8 cellular contexts compared by ENCODE assay signal in genomic region chr17:35082073-35082657, GRCh38. TPM values are rescaled to one million over a fixed set of nuclear protein-coding genes. Genes with fewer than 3 reads are reported as not detected.
DNase-seq lines count a peak whose midpoint lies in the region; ATAC-seq, FAIRE-seq and TF ChIP-seq lines count a peak whose summit lies in the region.

No MANE protein-coding gene starts in this region.

- CTCF ChIA-PET in A549 (lab: Yijun Ruan, JAX) = interaction anchor here (1.1 to 2.7 kb wide), 6 partner anchors 9 to 83 kb away, joined by 3 to 15 read pairs (median 8); no protein-coding TSS in a partner anchor
- CTCF ChIA-PET in PC-9 (lab: Charles Lee) = no interaction called here

- POLR2A ChIA-PET in A549 (lab: Yijun Ruan, JAX) (interaction anchor here (0.6 to 1.4 kb wide), 2 partner anchors 16 to 19 kb away, joined by 4 to 5 read pairs; partner anchors contain the start of gene RFFL), PC-9 (lab: Charles Lee; ENCODE audit: unreplicated experiment) (no interaction called here)

- H3K4me1 ChIP-seq in A549 = peaks cover 100% of the 10 kb centered on the region
- H3K4me1 ChIP-seq in PC-9 (replicated peaks; ENCODE audit: insufficient read depth) = peaks cover 82% of the 10 kb centered on the region
- peaks cover 17% of the 10 kb centered on the region for H3K4me1 ChIP-seq in endocrine pancreas (ENCODE audit: control insufficient read depth, insufficient read depth, low read length)

- H3K9me3 ChIP-seq in A549 (no peaks in the 10 kb centered on the region), PC-9 (ENCODE audit: insufficient read depth, low read depth) (no peaks in the 10 kb centered on the region), endocrine pancreas (ENCODE audit: control insufficient read depth, low read length) (no peaks in the 10 kb centered on the region)

- H3K27me3 ChIP-seq in PC-9 (ENCODE audit: insufficient read depth, low read depth) = no peaks in the 10 kb centered on the region
- H3K27me3 ChIP-seq in endocrine pancreas (ENCODE audit: control insufficient read depth, insufficient read depth, low read length) = no peaks in the 10 kb centered on the region

- H3K36me3 ChIP-seq in PC-9 (ENCODE audit: low read depth) = no peaks in the 10 kb centered on the region
- no peaks in the 10 kb centered on the region for H3K36me3 ChIP-seq in endocrine pancreas (ENCODE audit: control insufficient read depth, insufficient read depth, low read length)

- FAIRE-seq in A549 (lab: Jason Lieb, UNC) = peak; percentile 72
- FAIRE-seq in GM19239 (lab: Jason Lieb, UNC) = peak; percentile 93

- H3K4me2 ChIP-seq in A549 = peak overlapping the region; percentile 90
- peak overlapping the region; percentile 65 for H3K4me2 ChIP-seq in PC-9

- H3K9ac ChIP-seq in endocrine pancreas (ENCODE audit: control insufficient read depth, insufficient read depth, low read length) = no peak overlapping the region

- peak overlapping the region; percentile 34 for H3K4me3 Mint-ChIP-seq in type B pancreatic cell

- H3K27ac ChIP-seq in A549 = peak overlapping the region; percentile 88 to 96
- peak overlapping the region; percentile 59 for H3K27ac ChIP-seq in PC-9

- ATAC-seq in A549 = no peak
- ATAC-seq in GM21619 (IDR thresholded peaks at IDR 0.05; ENCODE audit: unreplicated experiment) = no peak

- H3K4me3 ChIP-seq in A549 (no peak overlapping the region; the same call in 2 of the 3 replicates), PC-9 (no peak overlapping the region), endocrine pancreas (ENCODE audit: control insufficient read depth, insufficient read depth, low read length) (peak overlapping the region; percentile 19)

- H3F3A ChIP-seq in PC-9 (ENCODE audit: insufficient read depth, low read depth) = peaks cover 47% of the 10 kb centered on the region

- TF ChIP-seq EP300 in A549 (IDR thresholded peaks at IDR 0.05) = no peak

- no peaks in the 10 kb centered on the region for H4K20me1 ChIP-seq in PC-9 (ENCODE audit: insufficient read depth)

- DNase-seq in A549 (ENCODE audit: low read depth in 1 of 2, low spot score in 1 of 2) (no peak), GM19239 (ENCODE audit: insufficient read length, low spot score) (no peak), PC-9 (peak; percentile 20 to 82), type B pancreatic cell (ENCODE audit: extremely low spot score, unreplicated experiment) (no peak), GF-D8 (lab: John Stamatoyannopoulos, UW) (no peak)
- DNase-seq in stimulated activated CD4-positive, alpha-beta T cell treated with anti-CD3 and anti-CD28 coated beads, Interleukin-2, amount 100 ng/mL, for 24 hours = no peak

- intact Hi-C loops in PC-9 (cut with micrococcal nuclease; ENCODE audit: unreplicated experiment) = no loop called here

- TF ChIP-seq CTCF in A549 (IDR thresholded peaks at IDR 0.05) (no peak), PC-9 (conservative IDR thresholded peaks at IDR 0.05) (no peak), type B pancreatic cell (conservative IDR thresholded peaks at IDR 0.05) (no peak)

- peaks cover 7% of the 10 kb centered on the region for H3K4me1 Mint-ChIP-seq in type B pancreatic cell (ENCODE audit: unreplicated experiment)

- H3K27ac Mint-ChIP-seq in type B pancreatic cell = peak overlapping the region; percentile 72

- 9% methylated on average over 3 of the region's 3 CpGs for WGBS in A549 (ENCODE audit: missing lambda C conversion rate)

- no TSS peak for BruUV-seq in PC-9 (replicated peaks; lab: Mats Ljungman, UMichigan)

- H3K27me3 Mint-ChIP-seq in type B pancreatic cell = no peaks in the 10 kb centered on the region

- no peak overlapping the region for H2AFZ ChIP-seq in PC-9

- no peaks in the 10 kb centered on the region for H3K9me2 ChIP-seq in PC-9 (ENCODE audit: insufficient read depth)

- H3K9me3 Mint-ChIP-seq in type B pancreatic cell = no peaks in the 10 kb centered on the region

- no peak for TF ChIP-seq RAD21 in A549 (conservative IDR thresholded peaks at IDR 0.05 in 1 of 2, IDR thresholded peaks at IDR 0.05 in 1 of 2)

- no peak for TF ChIP-seq POLR2A in A549 (IDR thresholded peaks at IDR 0.05; ENCODE audit: low read length)

- H3K36me3 Mint-ChIP-seq in type B pancreatic cell = no peaks in the 10 kb centered on the region

- peaks cover 76% of the 10 kb centered on the region for H3K79me2 ChIP-seq in PC-9 (ENCODE audit: low read depth)

TF ChIP-seq in A549, 52 proteins besides CTCF, POLR2A, EP300 and RAD21 (continues in another document):
- TF ChIP-seq ZSCAN20 (CRISPR knock-in tag; IDR thresholded peaks at IDR 0.05) (no peak), EHF (CRISPR knock-in tag; IDR thresholded peaks at IDR 0.05) (no peak), RNF2 (IDR thresholded peaks at IDR 0.05; ENCODE audit: borderline replicate concordance, low read depth) (no peak), CBX2 (IDR thresholded peaks at IDR 0.05; ENCODE audit: borderline replicate concordance, low read depth) (no peak), HOXA7 (CRISPR knock-in tag; IDR thresholded peaks at IDR 0.05) (no peak), ESRRA (IDR thresholded peaks at IDR 0.05; ENCODE audit: borderline replicate concordance, low read length) (no peak), FOXS1 (CRISPR knock-in tag; IDR thresholded peaks at IDR 0.05) (no peak), HEYL (CRISPR knock-in tag; IDR thresholded peaks at IDR 0.05) (no peak), KDM1A (IDR thresholded peaks at IDR 0.05; ENCODE audit: low read depth) (no peak), RCOR1 (IDR thresholded peaks at IDR 0.05; ENCODE audit: low read depth, low read length) (no peak), JUN (IDR thresholded peaks at IDR 0.05) (0 out of 5 replicates have a peak, but pooled peaks of 1 of the 2 experiments have one; percentile 24), HES2 (IDR thresholded peaks at IDR 0.05) (no peak), SREBF2 (IDR thresholded peaks at IDR 0.05) (no peak), PHF8 (IDR thresholded peaks at IDR 0.05; ENCODE audit: borderline replicate concordance, low read depth) (no peak), TFCP2L1 (CRISPR knock-in tag; IDR thresholded peaks at IDR 0.05) (no peak), E2F6 (IDR thresholded peaks at IDR 0.05; ENCODE audit: borderline replicate concordance, low read depth) (no peak), CEBPB (IDR thresholded peaks at IDR 0.05) (no peak), FOSL2 (IDR thresholded peaks at IDR 0.05) (0 out of 2 replicates have a peak, but pooled peaks have one; percentile 52), FOSL2 (CRISPR knock-in tag; IDR thresholded peaks at IDR 0.05) (peak; percentile 73), RARB (CRISPR knock-in tag; IDR thresholded peaks at IDR 0.05) (no peak), BHLHE40 (IDR thresholded peaks at IDR 0.05; ENCODE audit: low read depth, low read length) (no peak)

RNA-seq across cellular contexts. Expression of gene RFFL, which starts 18.7 kb away (rescaled TPM):
- polyA plus RNA-seq in A549 (2011; rRNA removed) (35.5 and 49.4 TPM in 2 replicates), A549 (2017; fragmentation: RNase III; extraction: RNeasy Plus Mini Kit Qiagen cat#74134 plus additional on column Dnase treatment) (22.7 to 27.0 TPM (median 23.2 TPM) in 3 replicates)
- 21.0 and 26.9 TPM in 2 replicates for polyA plus RNA-seq in A549 (2012; cell fraction: cytosol; rRNA removed)
- polyA plus RNA-seq in A549 (2012; cell fraction: nucleus; rRNA removed) = 23.1 and 27.0 TPM in 2 replicates
- 130 and 160 TPM in 2 replicates for polyA minus RNA-seq in A549 (2011; rRNA and poly(A)+ RNA removed)
- total RNA-seq in PC-9 (2021) (36.7 and 38.1 TPM in 2 replicates), type B pancreatic cell (ENCODE audit: low replicate concordance) (19.9 and 38.7 TPM in 2 replicates)

RNA-seq across cellular contexts. Expression of gene RAD51D, which starts 37.5 kb away (rescaled TPM):
- polyA plus RNA-seq in A549 (2011; rRNA removed) (18.4 and 21.0 TPM in 2 replicates), A549 (2017; fragmentation: RNase III; extraction: RNeasy Plus Mini Kit Qiagen cat#74134 plus additional on column Dnase treatment) (17.7 to 23.8 TPM (median 20.1 TPM) in 3 replicates)
- polyA plus RNA-seq in A549 (2012; cell fraction: cytosol; rRNA removed) = 16.9 and 20.4 TPM in 2 replicates
- 19.9 and 28.5 TPM in 2 replicates for polyA plus RNA-seq in A549 (2012; cell fraction: nucleus; rRNA removed)
- polyA minus RNA-seq in A549 (2011; rRNA and poly(A)+ RNA removed) = 22.1 and 24.9 TPM in 2 replicates
- total RNA-seq in PC-9 (2021) (7.8 and 9.7 TPM in 2 replicates), type B pancreatic cell (ENCODE audit: low replicate concordance) (8.3 and 12.4 TPM in 2 replicates)

RNA-seq across cellular contexts. Expression of gene FNDC8, which starts 39.2 kb away (rescaled TPM):
- polyA plus RNA-seq in A549 (2011; rRNA removed) = not detected in 2 replicates
- 0.03 TPM in 2 replicates for polyA plus RNA-seq in A549 (2012; cell fraction: cytosol; rRNA removed)
- 0.21 TPM in 1 of 2 replicates, not detected in the other for polyA plus RNA-seq in A549 (2012; cell fraction: nucleus; rRNA removed)
- not detected in 3 replicates for polyA plus RNA-seq in A549 (2017; fragmentation: RNase III; extraction: RNeasy Plus Mini Kit Qiagen cat#74134 plus additional on column Dnase treatment)
- polyA minus RNA-seq in A549 (2011; rRNA and poly(A)+ RNA removed) = not detected in 2 replicates
- not detected in 2 replicates for total RNA-seq in PC-9 (2021)
- not detected in 2 replicates for total RNA-seq in type B pancreatic cell (ENCODE audit: low replicate concordance)

RNA-seq across cellular contexts. Expression of gene NLE1, which starts 59.9 kb away (rescaled TPM):
- 19.3 and 20.9 TPM in 2 replicates for polyA plus RNA-seq in A549 (2011; rRNA removed)
- polyA plus RNA-seq in A549 (2012; cell fraction: cytosol; rRNA removed) = 44.5 and 55.6 TPM in 2 replicates
- 80.6 and 99.9 TPM in 2 replicates for polyA plus RNA-seq in A549 (2012; cell fraction: nucleus; rRNA removed)
- polyA plus RNA-seq in A549 (2017; fragmentation: RNase III; extraction: RNeasy Plus Mini Kit Qiagen cat#74134 plus additional on column Dnase treatment) = 29.7 to 31.8 TPM (median 30.0 TPM) in 3 replicates
- 38.6 and 41.0 TPM in 2 replicates for polyA minus RNA-seq in A549 (2011; rRNA and poly(A)+ RNA removed)
- total RNA-seq in PC-9 (2021) = 16.4 and 20.8 TPM in 2 replicates
- total RNA-seq in type B pancreatic cell (ENCODE audit: low replicate concordance) = 18.8 and 24.9 TPM in 2 replicates

Comparison
In these comparisons a context has a peak if more than half of its experiments do, and no peak if none do; other contexts are left out.
1. DNase-seq: peak in PC-9 (2 of 2); none in A549 (0 of 2), GM19239 (single experiment), type B pancreatic cell (single experiment), stimulated activated CD4-positive, alpha-beta T cell treated with anti-CD3 and anti-CD28 coated beads, Interleukin-2, amount 100 ng/mL, for 24 hours (0 of 2) and GF-D8 (single experiment).